Comparison of ENCODE assay signal across 8 cellular contexts in genomic region chr4:146486565-146486964, GRCh38. TPM values are rescaled to one million over a fixed set of nuclear protein-coding genes. Genes with fewer than 3 reads are reported as not detected.
A peak's percentile ranks its signal among the peaks of the same experiment; 100 is the strongest.
DNase-seq lines count a peak whose midpoint lies in the region; ATAC-seq and FAIRE-seq lines count a peak whose summit lies in the region.
"Had no signal": no experiment of that assay in that cellular context is flagged by ENCODE, and none has a peak within 500 bp of the region (broad histone marks: within the 10 kb centered on the region; RNA-seq: fewer than 3 reads in every experiment).

No MANE protein-coding gene starts in this region.

- DNase-seq in naive thymus-derived CD8-positive, alpha-beta T cell: no peak
- DNase-seq in RCC 7860 (ENCODE audit: low spot score) (no peak), T-helper 9 cell (no peak), SW480 (ENCODE audit: low spot score) (no peak)

- H3K4me1 Mint-ChIP-seq in naive thymus-derived CD8-positive, alpha-beta T cell: peaks cover 15 to 42% (median 33%) of the 10 kb centered on the region in 4 donors

- peak; percentile 83 for ATAC-seq in GM18867 (IDR thresholded peaks at IDR 0.05; ENCODE audit: unreplicated experiment)
- ATAC-seq in GM21423 (IDR thresholded peaks at IDR 0.05; ENCODE audit: unreplicated experiment): peak; percentile 82
- ATAC-seq in HG03108 (IDR thresholded peaks at IDR 0.05; ENCODE audit: unreplicated experiment): peak; percentile 76
- ATAC-seq in naive thymus-derived CD8-positive, alpha-beta T cell: no peak

- H3K36me3 Mint-ChIP-seq in naive thymus-derived CD8-positive, alpha-beta T cell: peaks cover 34 to 54% (median 40%) of the 10 kb centered on the region in 3 donors

- H3K4me3 Mint-ChIP-seq in naive thymus-derived CD8-positive, alpha-beta T cell: peak overlapping the region in 4 of 10 donors; percentile 2 to 33 (median 12)

- H3K27ac Mint-ChIP-seq in naive thymus-derived CD8-positive, alpha-beta T cell: peak overlapping the region in 7 of 10 donors; percentile 3 to 49 (median 31)

- peaks cover 4 to 43% (median 30%) of the 10 kb centered on the region in 9 donors for H3K9me3 Mint-ChIP-seq in naive thymus-derived CD8-positive, alpha-beta T cell

- POLR2A ChIA-PET in naive thymus-derived CD8-positive, alpha-beta T cell (lab: Charles Lee): no interaction called here

- FAIRE-seq in RCC 7860 (lab: Jason Lieb, UNC): no peak
- FAIRE-seq: colon had no signal

- H3K27me3 Mint-ChIP-seq in naive thymus-derived CD8-positive, alpha-beta T cell: no peaks in the 10 kb centered on the region

RNA-seq across cellular contexts. Expression of gene SLC10A7, which starts 35.2 kb away (rescaled TPM):
- 10 to 100 TPM; 10.8 to 14.2 TPM for total RNA-seq in naive thymus-derived CD8-positive, alpha-beta T cell
- 10 to 100 TPM in 2 of 3 donors, 1 to 10 TPM in 1; 7.8 to 12.0 (median 11.4) TPM for polyA plus RNA-seq in naive thymus-derived CD8-positive, alpha-beta T cell

Comparison
In these comparisons a context has a peak if more than half of its experiments do, and no peak if none do; other contexts are left out.
1. ATAC-seq: peak in GM18867 (single experiment), GM21423 (single experiment) and HG03108 (single experiment); none in naive thymus-derived CD8-positive, alpha-beta T cell (0 of 2).